Comparison of ENCODE assay signal across 8 cellular contexts in the genomic region with DNA sequence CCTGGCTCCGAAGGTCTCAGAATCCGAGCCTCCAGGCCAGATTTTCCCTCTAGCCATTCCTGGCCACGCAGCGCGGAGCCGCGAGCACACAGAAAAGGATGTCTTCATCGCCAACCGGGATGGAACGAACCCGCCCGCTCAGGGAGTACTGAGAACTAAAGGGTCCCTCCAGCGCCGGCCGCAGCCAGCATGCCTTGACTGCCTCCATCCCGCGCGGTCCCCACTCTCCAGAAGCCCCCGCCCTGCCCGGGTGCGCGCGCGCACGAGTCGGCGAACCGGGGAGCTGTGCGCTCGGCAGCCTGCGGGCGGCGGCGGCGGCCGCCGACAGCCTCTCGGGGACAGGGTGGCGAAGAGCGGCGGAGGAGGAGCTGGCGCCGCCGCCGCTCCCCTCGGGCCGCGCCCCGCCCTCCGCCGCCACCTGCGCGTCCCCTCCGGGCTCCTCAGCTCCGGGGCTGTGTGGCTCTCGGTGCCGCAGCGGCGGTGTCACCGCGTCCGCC. TPM values are rescaled to one million over a fixed set of nuclear protein-coding genes. Genes with fewer than 3 reads are reported as not detected.
DNase-seq lines count a peak whose midpoint lies in the region; ATAC-seq and TF ChIP-seq lines count a peak whose summit lies in the region.
"Had no signal": no experiment of that assay in that cellular context is flagged by ENCODE, and none has a peak within 500 bp of the region (broad histone marks: within the 10 kb centered on the region; RNA-seq: fewer than 3 reads in every experiment).

No MANE protein-coding gene starts in this region.

- POLR2A ChIA-PET in CD8-positive, alpha-beta T cell (lab: Charles Lee) = no interaction called here

- no peak for ATAC-seq in left colon
- ATAC-seq in stimulated activated naive B cell treated with anti-CD40 and anti-IgM and Interleukin-4, amounts not matched to agents 10 μg/mL and 1 μg/mL and 100 μg/mL, for 72 hours (replicated peaks) = peak; percentile 27 to 47
- no peak for ATAC-seq in GM18520 (IDR thresholded peaks at IDR 0.05; ENCODE audit: unreplicated experiment)
- ATAC-seq in CD8-positive, alpha-beta T cell = no peak

- H3K4me1 Mint-ChIP-seq in stimulated activated naive B cell treated with anti-CD40 and anti-IgM and Interleukin-4, amounts not matched to agents 10 μg/mL and 1 μg/mL and 100 μg/mL, for 72 hours = peaks cover 0 to 2% of the 10 kb centered on the region in 2 donors
- H3K4me1 Mint-ChIP-seq in CD8-positive, alpha-beta T cell (ENCODE audit: low read depth) = no peaks in the 10 kb centered on the region

- peaks cover 3% of the 10 kb centered on the region in 2 donors for H3K9me3 Mint-ChIP-seq in stimulated activated naive B cell treated with anti-CD40 and anti-IgM and Interleukin-4, amounts not matched to agents 10 μg/mL and 1 μg/mL and 100 μg/mL, for 72 hours
- peaks cover 2% of the 10 kb centered on the region for H3K9me3 Mint-ChIP-seq in CD8-positive, alpha-beta T cell

- H3K4me3 ChIP-seq in MM.1S (ENCODE audit: low read length) = no peak overlapping the region; the same call in 1 of the 2 replicates
- no peak overlapping the region for H3K4me3 ChIP-seq in CD8-positive, alpha-beta T cell (ENCODE audit: low read depth, low read length)

- H3K4me1 ChIP-seq in MM.1S (ENCODE audit: low read length) = no peaks in the 10 kb centered on the region
- H3K4me1 ChIP-seq in CD8-positive, alpha-beta T cell (ENCODE audit: insufficient read depth, low read length) = no peaks in the 10 kb centered on the region

- no peaks in the 10 kb centered on the region for H3K36me3 ChIP-seq in MM.1S (replicated peaks; ENCODE audit: insufficient read depth, low read length)
- H3K36me3 ChIP-seq in CD8-positive, alpha-beta T cell (ENCODE audit: insufficient read depth, low read length) = no peaks in the 10 kb centered on the region

- H4K20me1 ChIP-seq in MM.1S (ENCODE audit: insufficient read depth, low read length) = no peaks in the 10 kb centered on the region

- H3K9me3 ChIP-seq in MM.1S (replicated peaks; ENCODE audit: insufficient read depth, low read length) = no peaks in the 10 kb centered on the region
- no peaks in the 10 kb centered on the region for H3K9me3 ChIP-seq in CD8-positive, alpha-beta T cell (ENCODE audit: low read length)

- H3K27ac ChIP-seq in MM.1S (ENCODE audit: low read length) = no peak overlapping the region
- H3K27ac ChIP-seq in CD8-positive, alpha-beta T cell (ENCODE audit: low read depth, low read length) = no peak overlapping the region

- H3F3A ChIP-seq in MM.1S (ENCODE audit: insufficient read depth, low read length) = no peaks in the 10 kb centered on the region

- peak overlapping the region; percentile 52 to 66 for H3K4me3 Mint-ChIP-seq in stimulated activated naive B cell treated with anti-CD40 and anti-IgM and Interleukin-4, amounts not matched to agents 10 μg/mL and 1 μg/mL and 100 μg/mL, for 72 hours
- H3K4me3 Mint-ChIP-seq in CD8-positive, alpha-beta T cell = no peak overlapping the region
- H3K4me3 Mint-ChIP-seq: activated naive CD8-positive, alpha-beta T cell had no signal

- H3K9me2 ChIP-seq in MM.1S (replicated peaks; ENCODE audit: insufficient read depth, low read length) = no peaks in the 10 kb centered on the region

- peak; percentile 33 for DNase-seq in MM.1S
- peak; percentile 91 for DNase-seq in astrocyte of the hippocampus (ENCODE audit: low read depth, low spot score)
- DNase-seq in left colon = peak; percentile 9 to 37
- DNase-seq in stimulated activated naive B cell treated with anti-CD40 and anti-IgM and Interleukin-4, amounts not matched to agents 10 μg/mL and 1 μg/mL and 100 μg/mL, for 72 hours = no peak
- no peak for DNase-seq in T-helper 9 cell
- no peak for DNase-seq in CD8-positive, alpha-beta T cell

- H2AFZ ChIP-seq in MM.1S (ENCODE audit: low read length) = no peak overlapping the region

- CTCF ChIA-PET in CD8-positive, alpha-beta T cell (lab: Charles Lee) = no interaction called here

- no peak for TF ChIP-seq CTCF in MM.1S (IDR thresholded peaks at IDR 0.05; ENCODE audit: low read length)
- TF ChIP-seq CTCF in CD8-positive, alpha-beta T cell (IDR thresholded peaks at IDR 0.05) = no peak

- peaks cover 38 to 45% of the 10 kb centered on the region in 2 donors for H3K27me3 Mint-ChIP-seq in stimulated activated naive B cell treated with anti-CD40 and anti-IgM and Interleukin-4, amounts not matched to agents 10 μg/mL and 1 μg/mL and 100 μg/mL, for 72 hours
- H3K27me3 Mint-ChIP-seq in CD8-positive, alpha-beta T cell (ENCODE audit: low read depth) = peaks cover 21% of the 10 kb centered on the region

- H3K27me3 ChIP-seq in MM.1S (replicated peaks; ENCODE audit: insufficient read depth, low read length) = no peaks in the 10 kb centered on the region
- no peaks in the 10 kb centered on the region for H3K27me3 ChIP-seq in CD8-positive, alpha-beta T cell (ENCODE audit: insufficient read depth, low read length)

- H3K36me3 Mint-ChIP-seq in stimulated activated naive B cell treated with anti-CD40 and anti-IgM and Interleukin-4, amounts not matched to agents 10 μg/mL and 1 μg/mL and 100 μg/mL, for 72 hours = no peaks in the 10 kb centered on the region
- no peaks in the 10 kb centered on the region for H3K36me3 Mint-ChIP-seq in CD8-positive, alpha-beta T cell
- H3K36me3 Mint-ChIP-seq: activated naive CD8-positive, alpha-beta T cell had no signal

- H3K27ac Mint-ChIP-seq in stimulated activated naive B cell treated with anti-CD40 and anti-IgM and Interleukin-4, amounts not matched to agents 10 μg/mL and 1 μg/mL and 100 μg/mL, for 72 hours = no peak overlapping the region
- no peak overlapping the region for H3K27ac Mint-ChIP-seq in CD8-positive, alpha-beta T cell
- H3K27ac Mint-ChIP-seq: activated naive CD8-positive, alpha-beta T cell had no signal

- H3K79me2 ChIP-seq in MM.1S (ENCODE audit: low read length) = no peaks in the 10 kb centered on the region

- intact Hi-C loops in left colon (cut with DNase I, micrococcal nuclease) = loop anchor here in 1 of 2 donors (10.0 kb wide), 1 partner anchor 477 kb away; no protein-coding TSS in a partner anchor
- intact Hi-C loops in CD8-positive, alpha-beta T cell (cut with DNase I, micrococcal nuclease) = no loop called here

- H3K9ac ChIP-seq in MM.1S (ENCODE audit: low read length) = no peak overlapping the region; the same call in 1 of the 2 replicates

- no peak overlapping the region for H3K4me2 ChIP-seq in MM.1S (ENCODE audit: low read depth, low read length)

RNA-seq across cellular contexts. Expression of gene GALNT17, which starts 0.6 kb away (rescaled TPM):
- total RNA-seq in left colon = 1 to 10 TPM in 1 of 2 donors, under 1 TPM in 1; 0.37 to 2.8 TPM
- total RNA-seq in CD8-positive, alpha-beta T cell = not detected

Comparison
In these comparisons a context has a peak if more than half of its experiments do, and no peak if none do; other contexts are left out.
1. DNase-seq: peak in MM.1S (single experiment), astrocyte of the hippocampus (single experiment) and left colon (2 of 2); none in stimulated activated naive B cell treated with anti-CD40 and anti-IgM and Interleukin-4, amounts not matched to agents 10 μg/mL and 1 μg/mL and 100 μg/mL, for 72 hours (single experiment), T-helper 9 cell (single experiment) and CD8-positive, alpha-beta T cell (0 of 7).
2. ATAC-seq: peak in stimulated activated naive B cell treated with anti-CD40 and anti-IgM and Interleukin-4, amounts not matched to agents 10 μg/mL and 1 μg/mL and 100 μg/mL, for 72 hours (2 of 2); none in left colon (single experiment), GM18520 (single experiment) and CD8-positive, alpha-beta T cell (single experiment).